In genomic region chr6:14857501-14857900, GRCh38 we compare ENCODE assay signal across 8 cellular contexts.
DNase-seq lines count a peak whose midpoint lies in the region; ATAC-seq and TF ChIP-seq lines count a peak whose summit lies in the region.

No MANE protein-coding gene starts in this region.

- peak overlapping the region; percentile 55 for H3K4me3 Mint-ChIP-seq in T-helper 2 cell treated with Interferon-gamma antibody and Interleukin-4, amounts not matched to agents 5 μg/mL and 100 μg/mL, for 36 hours
- peak overlapping the region; percentile 89 for H3K4me3 Mint-ChIP-seq in activated T-helper 17 cell treated with anti-CD3 and anti-CD28 coated beads, Interleukin-2, amount 50 U/mL, for 72 hours
- peak overlapping the region; percentile 79 to 94 (median 88) for H3K4me3 Mint-ChIP-seq in naive thymus-derived CD8-positive, alpha-beta T cell

- H3K36me3 ChIP-seq in osteoblast (ENCODE audit: insufficient read depth, low read length) (no peaks in the 10 kb centered on the region), tibial artery (no peaks in the 10 kb centered on the region)

- H3K9me3 ChIP-seq in osteoblast (ENCODE audit: low read depth, low read length) = no peaks in the 10 kb centered on the region
- no peaks in the 10 kb centered on the region for H3K9me3 ChIP-seq in tibial artery

- peak; percentile 64 for ATAC-seq in activated T-helper 17 cell treated with anti-CD3 and anti-CD28 coated beads, Interleukin-2, amount 50 U/mL, for 72 hours (replicated peaks)
- ATAC-seq in naive thymus-derived CD8-positive, alpha-beta T cell = peak; percentile 97
- no peak for ATAC-seq in HG02763 (IDR thresholded peaks at IDR 0.05; ENCODE audit: unreplicated experiment)

- peaks cover 17% of the 10 kb centered on the region for H3K4me1 Mint-ChIP-seq in T-helper 2 cell treated with Interferon-gamma antibody and Interleukin-4, amounts not matched to agents 5 μg/mL and 100 μg/mL, for 36 hours (ENCODE audit: low read depth)
- peaks cover 31% of the 10 kb centered on the region for H3K4me1 Mint-ChIP-seq in activated T-helper 17 cell treated with anti-CD3 and anti-CD28 coated beads, Interleukin-2, amount 50 U/mL, for 72 hours
- peaks cover 11 to 39% (median 22%) of the 10 kb centered on the region in 4 donors for H3K4me1 Mint-ChIP-seq in naive thymus-derived CD8-positive, alpha-beta T cell

- H3K79me2 ChIP-seq in osteoblast (ENCODE audit: insufficient read depth, low read length) = no peaks in the 10 kb centered on the region

- peaks cover 2% of the 10 kb centered on the region for H3K36me3 Mint-ChIP-seq in T-helper 2 cell treated with Interferon-gamma antibody and Interleukin-4, amounts not matched to agents 5 μg/mL and 100 μg/mL, for 36 hours (ENCODE audit: low read depth)
- H3K36me3 Mint-ChIP-seq in activated T-helper 17 cell treated with anti-CD3 and anti-CD28 coated beads, Interleukin-2, amount 50 U/mL, for 72 hours (ENCODE audit: low read depth) = no peaks in the 10 kb centered on the region
- no peaks in the 10 kb centered on the region for H3K36me3 Mint-ChIP-seq in naive thymus-derived CD8-positive, alpha-beta T cell

- H3K27me3 Mint-ChIP-seq in T-helper 2 cell treated with Interferon-gamma antibody and Interleukin-4, amounts not matched to agents 5 μg/mL and 100 μg/mL, for 36 hours (ENCODE audit: low read depth) = no peaks in the 10 kb centered on the region
- no peaks in the 10 kb centered on the region for H3K27me3 Mint-ChIP-seq in activated T-helper 17 cell treated with anti-CD3 and anti-CD28 coated beads, Interleukin-2, amount 50 U/mL, for 72 hours
- H3K27me3 Mint-ChIP-seq in naive thymus-derived CD8-positive, alpha-beta T cell = no peaks in the 10 kb centered on the region

- no peak overlapping the region for H2AFZ ChIP-seq in osteoblast (ENCODE audit: low read length)

- no peak overlapping the region for H3K4me2 ChIP-seq in osteoblast (ENCODE audit: insufficient read depth, low read length)

- no peaks in the 10 kb centered on the region for H4K20me1 ChIP-seq in osteoblast (ENCODE audit: insufficient read depth, low read length)

- no peak overlapping the region for H3K4me3 ChIP-seq in osteoblast (ENCODE audit: insufficient read depth, low read length)
- H3K4me3 ChIP-seq in tibial artery = no peak overlapping the region

- H3K4me1 ChIP-seq in osteoblast (ENCODE audit: insufficient read depth, low read length) (no peaks in the 10 kb centered on the region), tibial artery (no peaks in the 10 kb centered on the region)

- peak overlapping the region; percentile 78 for H3K27ac Mint-ChIP-seq in T-helper 2 cell treated with Interferon-gamma antibody and Interleukin-4, amounts not matched to agents 5 μg/mL and 100 μg/mL, for 36 hours
- peak overlapping the region; percentile 99 for H3K27ac Mint-ChIP-seq in activated T-helper 17 cell treated with anti-CD3 and anti-CD28 coated beads, Interleukin-2, amount 50 U/mL, for 72 hours
- H3K27ac Mint-ChIP-seq in naive thymus-derived CD8-positive, alpha-beta T cell = peak overlapping the region; percentile 90 to 100 (median 98)

- intact Hi-C loops in posterior cingulate gyrus (cut with DNase I) = no loop called here
- intact Hi-C loops in tibial artery (cut with DNase I; ENCODE audit: low total_unique reads) = no loop called here

- H3K9me3 Mint-ChIP-seq in T-helper 2 cell treated with Interferon-gamma antibody and Interleukin-4, amounts not matched to agents 5 μg/mL and 100 μg/mL, for 36 hours = no peaks in the 10 kb centered on the region
- peaks cover 4% of the 10 kb centered on the region for H3K9me3 Mint-ChIP-seq in activated T-helper 17 cell treated with anti-CD3 and anti-CD28 coated beads, Interleukin-2, amount 50 U/mL, for 72 hours
- H3K9me3 Mint-ChIP-seq in naive thymus-derived CD8-positive, alpha-beta T cell = peaks cover 0 to 7% (median 0%) of the 10 kb centered on the region in 9 donors

- TF ChIP-seq CTCF in osteoblast (IDR thresholded peaks at IDR 0.05; ENCODE audit: extremely low read depth, low read depth, low read length) (no peak), tibial artery (IDR thresholded peaks at IDR 0.05) (no peak)

- H3K27me3 ChIP-seq in osteoblast (ENCODE audit: insufficient read depth, low read length) = no peaks in the 10 kb centered on the region
- no peaks in the 10 kb centered on the region for H3K27me3 ChIP-seq in tibial artery

- DNase-seq in T-helper 2 cell treated with Interferon-gamma antibody and Interleukin-4, amounts not matched to agents 5 μg/mL and 100 μg/mL, for 36 hours (ENCODE audit: low spot score) = peak; percentile 69
- DNase-seq in naive thymus-derived CD8-positive, alpha-beta T cell = peak; percentile 57 to 92 (median 86)
- peak; percentile 52 to 77 (median 69) for DNase-seq in stimulated activated naive CD4-positive, alpha-beta T cell (lab: John Stamatoyannopoulos, UW)
- DNase-seq in osteoblast (ENCODE audit: insufficient read length, low spot score, missing footprints) = no peak
- DNase-seq in posterior cingulate gyrus = no peak
- no peak for DNase-seq in tibial artery

- POLR2A ChIA-PET in naive thymus-derived CD8-positive, alpha-beta T cell (lab: Charles Lee) = interaction anchor here (1.2 kb wide), 1 partner anchor 10 kb away, joined by 4 read pairs; no protein-coding TSS in a partner anchor

- H3K27ac ChIP-seq in osteoblast (ENCODE audit: low read depth, low read length) = no peak overlapping the region
- no peak overlapping the region for H3K27ac ChIP-seq in tibial artery

Comparison
In these comparisons a context has a peak if more than half of its experiments do, and no peak if none do; other contexts are left out.
1. DNase-seq: peak in T-helper 2 cell treated with Interferon-gamma antibody and Interleukin-4, amounts not matched to agents 5 μg/mL and 100 μg/mL, for 36 hours (single experiment), naive thymus-derived CD8-positive, alpha-beta T cell (10 of 10) and stimulated activated naive CD4-positive, alpha-beta T cell (6 of 6); none in osteoblast (single experiment), posterior cingulate gyrus (0 of 10) and tibial artery (0 of 2).
2. Peak in every context shown above with its lines, with median percentiles within 50 percentile points of each other: H3K27ac Mint-ChIP-seq and H3K4me3 Mint-ChIP-seq.